8 cellular contexts compared by ENCODE assay signal in the genomic region with DNA sequence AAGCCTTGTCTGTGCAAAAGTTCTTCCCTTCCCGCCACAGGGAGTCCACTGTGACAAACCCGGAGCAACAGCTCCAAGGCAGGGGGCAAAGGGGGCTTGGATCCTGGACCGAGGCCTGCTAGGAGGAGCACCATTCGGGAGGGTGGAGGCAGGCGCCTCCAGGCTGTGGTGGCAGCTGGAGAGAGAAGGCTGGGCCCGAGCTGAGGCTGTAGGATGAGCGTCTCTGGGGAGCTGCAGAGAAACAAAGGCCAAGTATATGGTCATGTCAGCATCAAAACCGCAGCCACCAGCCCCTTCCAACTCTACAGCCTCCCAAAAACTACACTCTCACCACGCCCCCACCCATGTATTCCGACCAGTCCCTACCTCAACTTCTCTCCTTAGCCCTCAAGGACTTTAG.
DNase-seq lines count a peak whose midpoint lies in the region; ATAC-seq and TF ChIP-seq lines count a peak whose summit lies in the region.

No MANE protein-coding gene starts in this region.

- POLR2A ChIA-PET in AG04449 (lab: Yijun Ruan, JAX), result interaction anchor here (0.6 to 3.3 kb wide), 5 partner anchors 13 to 1962 kb away, joined by 3 to 23 read pairs (median 4); a partner anchor contains a TSS

- DNase-seq in AG04449 (ENCODE audit: low read depth, low spot score) (no peak), LNCaP clone FGC (ENCODE audit: low read depth) (no peak), D341Med (ENCODE audit: low spot score) (no peak)
- no peak for DNase-seq in stimulated activated naive CD4-positive, alpha-beta T cell (lab: John Stamatoyannopoulos, UW)
- no peak for DNase-seq in activated CD8-positive, alpha-beta memory T cell treated with anti-CD3 and anti-CD28 coated beads for 24 hours

- peaks cover 0 to 26% of the 10 kb centered on the region in 2 donors for H3K36me3 ChIP-seq in muscle layer of duodenum (ENCODE audit: control insufficient read depth in 1 of 2, insufficient read depth in 2 of 2, low read length in 2 of 2)

- peaks cover 18 to 63% of the 10 kb centered on the region in 2 donors for H3K4me1 ChIP-seq in muscle layer of duodenum (ENCODE audit: control insufficient read depth in 1 of 2, insufficient read depth in 2 of 2, low read length in 2 of 2)

- ATAC-seq in GM21737 (IDR thresholded peaks at IDR 0.05; ENCODE audit: unreplicated experiment), result no peak

- no peaks in the 10 kb centered on the region for H3K27me3 ChIP-seq in muscle layer of duodenum (ENCODE audit: low read depth, low read length)

- H3K4me3 ChIP-seq in AG04449 (ENCODE audit: low read depth, low read length) (peak overlapping the region; percentile 71), LNCaP clone FGC (ENCODE audit: low read depth, low read length) (peak overlapping the region; percentile 94), muscle layer of duodenum (ENCODE audit: low read depth in 1 of 2, low read length in 2 of 2) (peak overlapping the region; percentile 94 to 95)

- TF ChIP-seq CTCF in AG04449 (IDR thresholded peaks at IDR 0.05; ENCODE audit: insufficient read depth, low read length, missing control alignments) (no peak), LNCaP clone FGC (IDR thresholded peaks at IDR 0.05; ENCODE audit: control insufficient read depth, extremely low read depth, insufficient read depth) (no peak)

- H3K27ac ChIP-seq in cingulate gyrus (ENCODE audit: low read depth, low read length) (peak overlapping the region; percentile 80), muscle layer of duodenum (ENCODE audit: low read length) (peak overlapping the region; percentile 99)

- CTCF ChIA-PET in AG04449 (lab: Yijun Ruan, JAX), result interaction anchor here (1.3 to 5.4 kb wide), 4 partner anchors 9 to 34 kb away, joined by 4 to 56 read pairs (median 6); a partner anchor contains a TSS

- no peaks in the 10 kb centered on the region for H3K9me3 ChIP-seq in muscle layer of duodenum (ENCODE audit: control insufficient read depth in 1 of 2, low read length in 2 of 2)
